In genomic region chr2:237859533-237860272, GRCh38 we compare ENCODE assay signal across 8 cellular contexts. TPM values are rescaled to one million over a fixed set of nuclear protein-coding genes. Genes with fewer than 3 reads are reported as not detected.
A peak's percentile ranks its signal among the peaks of the same experiment; 100 is the strongest.
DNase-seq lines count a peak whose midpoint lies in the region; ATAC-seq, FAIRE-seq and TF ChIP-seq lines count a peak whose summit lies in the region.

RAMP1 (plus strand) TSS chr2:237859623; CDS start chr2:237859676, 53 bp downstream.

- peak within 1 kb of the TSS; percentile 10 for H3K9ac ChIP-seq in keratinocyte (ENCODE audit: control insufficient read depth, extremely low read depth, insufficient read depth, low read length)

- H3K4me1 ChIP-seq in breast epithelium (peaks cover 0 to 4% of the 10 kb centered on the region in 2 donors), keratinocyte (ENCODE audit: control insufficient read depth, extremely low read depth, insufficient read depth, low read length) (peaks cover 19% of the 10 kb centered on the region)

- ATAC-seq in CD4-positive, alpha-beta T cell (ENCODE audit: poor library complexity), result no peak
- peak; percentile 51 for ATAC-seq in stimulated activated effector memory CD8-positive, alpha-beta T cell treated with anti-CD3 and anti-CD28 coated beads, Interleukin-12 subunit alpha, Interleukin-12 subunit beta, amount 100 ng/mL, for 72 hours
- ATAC-seq in HG03135 (IDR thresholded peaks at IDR 0.05; ENCODE audit: unreplicated experiment), result no peak
- no peak for ATAC-seq in HG03565 (IDR thresholded peaks at IDR 0.05; ENCODE audit: unreplicated experiment)

- H3K4me3 ChIP-seq in MG63 (peak within 1 kb of the TSS; percentile 72), breast epithelium (peak within 1 kb of the TSS; percentile 35 to 65 (median 50)), keratinocyte (ENCODE audit: control insufficient read depth in 2 of 3, extremely low read depth in 1 of 3, insufficient read depth in 2 of 3, low read depth in 1 of 3, low read length in 3 of 3) (peak within 1 kb of the TSS; percentile 15 to 48 (median 32))

- no peak within 1 kb of the TSS for H3K27ac Mint-ChIP-seq in CD4-positive, alpha-beta T cell
- peak within 1 kb of the TSS; percentile 37 for H3K27ac Mint-ChIP-seq in stimulated activated effector memory CD8-positive, alpha-beta T cell treated with anti-CD3 and anti-CD28 coated beads, Interleukin-12 subunit alpha, Interleukin-12 subunit beta, amount 100 ng/mL, for 72 hours

- H3K4me2 ChIP-seq in keratinocyte (ENCODE audit: control insufficient read depth, extremely low read depth, insufficient read depth, low read depth, low read length), result peak within 1 kb of the TSS; percentile 81

- peaks cover 45% of the 10 kb centered on the region for H3K27me3 ChIP-seq in CD4-positive, alpha-beta T cell (ENCODE audit: control insufficient read depth, insufficient read depth, low read length)
- no peaks in the 10 kb centered on the region for H3K27me3 ChIP-seq in MG63
- H3K27me3 ChIP-seq in breast epithelium, result peaks cover 0 to 15% of the 10 kb centered on the region in 2 donors
- H3K27me3 ChIP-seq in keratinocyte (ENCODE audit: control insufficient read depth, extremely low read depth, insufficient read depth, low read length), result peaks cover 3% of the 10 kb centered on the region

- H3K36me3 ChIP-seq in MG63, result peaks cover 21% of the 10 kb centered on the region
- no peaks in the 10 kb centered on the region for H3K36me3 ChIP-seq in breast epithelium
- H3K36me3 ChIP-seq in keratinocyte (ENCODE audit: control insufficient read depth in 2 of 2, extremely low read depth in 1 of 2, insufficient read depth in 2 of 2, low read length in 2 of 2), result no peaks in the 10 kb centered on the region

- H2AFZ ChIP-seq in keratinocyte (ENCODE audit: control insufficient read depth, low read length), result peak within 1 kb of the TSS; percentile 25

- H3K9me3 Mint-ChIP-seq in CD4-positive, alpha-beta T cell, result no peaks in the 10 kb centered on the region
- no peaks in the 10 kb centered on the region for H3K9me3 Mint-ChIP-seq in stimulated activated effector memory CD8-positive, alpha-beta T cell treated with anti-CD3 and anti-CD28 coated beads, Interleukin-12 subunit alpha, Interleukin-12 subunit beta, amount 100 ng/mL, for 72 hours

- TF ChIP-seq CTCF in CD4-positive, alpha-beta T cell (IDR thresholded peaks at IDR 0.05), result no peak
- no peak for TF ChIP-seq CTCF in breast epithelium (IDR thresholded peaks at IDR 0.05)
- TF ChIP-seq CTCF in keratinocyte (optimal IDR thresholded peaks at IDR 0.05 in 1 of 3, IDR thresholded peaks at IDR 0.05 in 1 of 3, conservative IDR thresholded peaks at IDR 0.05 in 1 of 3; ENCODE audit: extremely low read depth in 1 of 3, insufficient read depth in 2 of 3, low read length in 3 of 3), result no peak

- CTCF ChIA-PET in CD4-positive, alpha-beta T cell (lab: Charles Lee), result no interaction called here

- intact Hi-C loops in CD4-positive, alpha-beta T cell (cut with DNase I, micrococcal nuclease), result loop anchor here in 1 of 2 experiments (5.0 kb wide), 1 partner anchor 118 kb away; no protein-coding TSS in a partner anchor
- intact Hi-C loops in breast epithelium (cut with DNase I; ENCODE audit: low total_unique reads), result no loop called here

- peak within 1 kb of the TSS; percentile 71 for H3K4me3 Mint-ChIP-seq in CD4-positive, alpha-beta T cell
- peak within 1 kb of the TSS; percentile 59 for H3K4me3 Mint-ChIP-seq in stimulated activated effector memory CD8-positive, alpha-beta T cell treated with anti-CD3 and anti-CD28 coated beads, Interleukin-12 subunit alpha, Interleukin-12 subunit beta, amount 100 ng/mL, for 72 hours

- H3K9me1 ChIP-seq in keratinocyte (ENCODE audit: control insufficient read depth, extremely low read depth, insufficient read depth, low read length), result no peaks in the 10 kb centered on the region

- no peaks in the 10 kb centered on the region for H3K36me3 Mint-ChIP-seq in CD4-positive, alpha-beta T cell (ENCODE audit: low read depth)
- no peaks in the 10 kb centered on the region for H3K36me3 Mint-ChIP-seq in stimulated activated effector memory CD8-positive, alpha-beta T cell treated with anti-CD3 and anti-CD28 coated beads, Interleukin-12 subunit alpha, Interleukin-12 subunit beta, amount 100 ng/mL, for 72 hours

- no peaks in the 10 kb centered on the region for H3K79me2 ChIP-seq in keratinocyte (ENCODE audit: control insufficient read depth, insufficient read depth, low read length)

- H3K27me3 Mint-ChIP-seq in CD4-positive, alpha-beta T cell, result peaks cover 45% of the 10 kb centered on the region

- no peaks in the 10 kb centered on the region for H3K9me3 ChIP-seq in CD4-positive, alpha-beta T cell (ENCODE audit: control insufficient read depth, low read length)
- no peaks in the 10 kb centered on the region for H3K9me3 ChIP-seq in MG63
- H3K9me3 ChIP-seq in breast epithelium, result no peaks in the 10 kb centered on the region
- no peaks in the 10 kb centered on the region for H3K9me3 ChIP-seq in keratinocyte (ENCODE audit: control insufficient read depth, low read depth, low read length)

- H3K4me1 Mint-ChIP-seq in CD4-positive, alpha-beta T cell (ENCODE audit: low read depth), result peaks cover 5% of the 10 kb centered on the region
- peaks cover 16% of the 10 kb centered on the region for H3K4me1 Mint-ChIP-seq in stimulated activated effector memory CD8-positive, alpha-beta T cell treated with anti-CD3 and anti-CD28 coated beads, Interleukin-12 subunit alpha, Interleukin-12 subunit beta, amount 100 ng/mL, for 72 hours

- no peak within 1 kb of the TSS for H3K27ac ChIP-seq in CD4-positive, alpha-beta T cell (ENCODE audit: low read depth, low read length)
- H3K27ac ChIP-seq in breast epithelium, result peak within 1 kb of the TSS in 1 of 2 donors; percentile 2
- H3K27ac ChIP-seq in keratinocyte (ENCODE audit: control insufficient read depth, insufficient read depth, low read length), result no peak within 1 kb of the TSS

- dilution Hi-C loops in keratinocyte (cut with MboI; ENCODE audit: extremely low pct_ligation_motif_present, low sequenced_read_pairs), result no loop called here

- peak; percentile 71 for FAIRE-seq in keratinocyte (lab: Jason Lieb, UNC)
- FAIRE-seq in HTR-8/SVneo (lab: Jason Lieb, UNC), result no peak

- no peak for TF ChIP-seq POLR2A in breast epithelium (IDR thresholded peaks at IDR 0.05)

- no peaks in the 10 kb centered on the region for H4K20me1 ChIP-seq in keratinocyte (ENCODE audit: control insufficient read depth, extremely low read depth, insufficient read depth, low read length)

- POLR2A ChIA-PET in CD4-positive, alpha-beta T cell (lab: Charles Lee), result no interaction called here

- DNase-seq in CD4-positive, alpha-beta T cell, result no peak
- DNase-seq in MG63 (peak; percentile 58), breast epithelium (ENCODE audit: low spot score in 2 of 2) (no peak), keratinocyte (ENCODE audit: low read depth, low spot score) (no peak), HTR-8/SVneo (ENCODE audit: insufficient read length, low spot score) (no peak)
- DNase-seq in stimulated activated effector memory CD8-positive, alpha-beta T cell treated with anti-CD3 and anti-CD28 coated beads, Interleukin-12 subunit alpha, Interleukin-12 subunit beta, amount 100 ng/mL, for 72 hours (ENCODE audit: low spot score in 2 of 2), result no peak

RNA-seq across cellular contexts. Expression of gene RAMP1, which starts in this region (rescaled TPM):
- total RNA-seq in CD4-positive, alpha-beta T cell, result not detected
- 125 and 192 TPM in 2 replicates for total RNA-seq in MG63 (2014; rRNA removed; shearing (Covaris generic); ENCODE audit: low replicate concordance)
- total RNA-seq in breast epithelium, result 10 to 100 TPM in 1 of 3 donors, 1 to 10 TPM in 1, not detected in 1; 8.2 to 25.9 TPM
- 0.37 to 2.0 TPM (median 0.69 TPM) in 3 replicates for polyA plus RNA-seq in keratinocyte
- polyA plus RNA-seq in keratinocyte (2011; ENCODE audit: low read depth), result not detected
- polyA plus RNA-seq in keratinocyte (2011; cell fraction: cytosol; rRNA removed), result 0.23 and 1.3 TPM in 2 replicates
- polyA plus RNA-seq in keratinocyte (2011; cell fraction: nucleus; rRNA removed), result 0.18 and 0.45 TPM in 2 replicates
- polyA plus RNA-seq in keratinocyte (2012; ENCODE audit: low replicate concordance), result 0.64 and 0.83 TPM in 2 replicates
- not detected in 3 replicates for polyA minus RNA-seq in keratinocyte
- polyA minus RNA-seq in keratinocyte (2011; cell fraction: cytosol; rRNA and poly(A)+ RNA removed), result 3.5 TPM
- polyA minus RNA-seq in keratinocyte (2011; cell fraction: nucleus; rRNA and poly(A)+ RNA removed), result 0.78 TPM in 1 of 2 replicates, not detected in the other
